1 cellular context compared by ENCODE assay signal in the genomic region with DNA sequence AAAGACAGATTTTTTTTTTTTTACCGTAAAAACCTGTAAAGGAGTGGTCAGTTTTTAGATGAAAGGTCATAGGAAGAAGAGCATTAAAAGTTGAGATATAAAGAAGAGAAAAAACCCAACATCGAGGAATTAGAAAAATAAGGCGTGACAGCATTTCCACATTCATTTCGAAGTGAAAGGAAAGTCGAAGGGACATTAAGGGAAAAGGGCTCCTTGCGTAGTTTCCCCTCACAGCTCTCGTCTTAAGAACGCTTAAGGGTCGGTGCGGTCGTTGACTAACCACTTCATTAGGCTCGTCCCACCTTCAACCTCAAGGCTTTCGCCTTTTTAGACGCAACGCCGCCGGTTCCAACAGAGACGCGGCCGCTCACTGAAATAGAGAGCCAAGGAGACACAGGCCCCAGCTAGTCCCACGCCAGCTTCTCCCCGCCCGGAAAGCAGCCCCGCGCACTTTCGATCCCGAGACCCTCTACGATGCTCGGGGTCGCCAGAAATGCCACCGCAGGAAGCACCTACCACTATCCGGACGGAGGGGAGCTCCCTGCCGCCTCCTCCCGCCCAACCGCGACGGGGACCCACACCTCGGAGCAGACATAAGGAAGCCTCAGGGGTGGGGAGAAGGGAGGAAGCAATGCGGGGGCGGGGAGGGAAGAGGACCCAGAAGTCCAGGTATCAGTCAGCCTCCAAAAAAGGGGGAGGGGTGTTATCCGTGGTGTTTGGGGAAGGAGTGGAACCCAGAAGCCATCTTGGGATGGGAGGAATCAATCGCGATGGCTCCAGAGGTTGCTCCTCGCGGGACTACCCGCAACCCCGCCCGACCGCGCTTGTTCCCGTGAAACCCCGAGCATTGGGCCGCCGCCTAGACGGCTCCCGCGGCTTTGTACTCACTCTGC.
TF ChIP-seq lines count a peak whose summit lies in the region.

No MANE protein-coding gene starts in this region.

TF ChIP-seq in neural cell, 6 proteins besides CTCF, POLR2A, EP300 and RAD21 (continued from another document):
- TF ChIP-seq, protein P1, sequence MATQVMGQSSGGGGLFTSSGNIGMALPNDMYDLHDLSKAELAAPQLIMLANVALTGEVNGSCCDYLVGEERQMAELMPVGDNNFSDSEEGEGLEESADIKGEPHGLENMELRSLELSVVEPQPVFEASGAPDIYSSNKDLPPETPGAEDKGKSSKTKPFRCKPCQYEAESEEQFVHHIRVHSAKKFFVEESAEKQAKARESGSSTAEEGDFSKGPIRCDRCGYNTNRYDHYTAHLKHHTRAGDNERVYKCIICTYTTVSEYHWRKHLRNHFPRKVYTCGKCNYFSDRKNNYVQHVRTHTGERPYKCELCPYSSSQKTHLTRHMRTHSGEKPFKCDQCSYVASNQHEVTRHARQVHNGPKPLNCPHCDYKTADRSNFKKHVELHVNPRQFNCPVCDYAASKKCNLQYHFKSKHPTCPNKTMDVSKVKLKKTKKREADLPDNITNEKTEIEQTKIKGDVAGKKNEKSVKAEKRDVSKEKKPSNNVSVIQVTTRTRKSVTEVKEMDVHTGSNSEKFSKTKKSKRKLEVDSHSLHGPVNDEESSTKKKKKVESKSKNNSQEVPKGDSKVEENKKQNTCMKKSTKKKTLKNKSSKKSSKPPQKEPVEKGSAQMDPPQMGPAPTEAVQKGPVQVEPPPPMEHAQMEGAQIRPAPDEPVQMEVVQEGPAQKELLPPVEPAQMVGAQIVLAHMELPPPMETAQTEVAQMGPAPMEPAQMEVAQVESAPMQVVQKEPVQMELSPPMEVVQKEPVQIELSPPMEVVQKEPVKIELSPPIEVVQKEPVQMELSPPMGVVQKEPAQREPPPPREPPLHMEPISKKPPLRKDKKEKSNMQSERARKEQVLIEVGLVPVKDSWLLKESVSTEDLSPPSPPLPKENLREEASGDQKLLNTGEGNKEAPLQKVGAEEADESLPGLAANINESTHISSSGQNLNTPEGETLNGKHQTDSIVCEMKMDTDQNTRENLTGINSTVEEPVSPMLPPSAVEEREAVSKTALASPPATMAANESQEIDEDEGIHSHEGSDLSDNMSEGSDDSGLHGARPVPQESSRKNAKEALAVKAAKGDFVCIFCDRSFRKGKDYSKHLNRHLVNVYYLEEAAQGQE (IDR thresholded peaks at IDR 0.05; ENCODE audit: borderline replicate concordance): no peak
- TF ChIP-seq SMC3 (conservative IDR thresholded peaks at IDR 0.05; ENCODE audit: poor library complexity) (no peak), MXI1 (conservative IDR thresholded peaks at IDR 0.05; ENCODE audit: poor library complexity, severe bottlenecking) (peak; percentile 17), TAF1 (IDR thresholded peaks at IDR 0.05; ENCODE audit: low read depth) (no peak)
